In genomic region chr1:844472-845026, GRCh38 we compare ENCODE assay signal across 12 cellular contexts.
DNase-seq lines count a peak whose midpoint lies in the region; ATAC-seq, FAIRE-seq and TF ChIP-seq lines count a peak whose summit lies in the region.
"Had no signal": no experiment of that assay in that cellular context is flagged by ENCODE, and none has a peak within 500 bp of the region (broad histone marks: within the 10 kb centered on the region; RNA-seq: fewer than 3 reads in every experiment).

No MANE protein-coding gene starts in this region.

- DNase-seq in T-cell (peak in 31 of 34 experiments; percentile 8 to 54 (median 25)), H1 (ENCODE audit: low read depth in 1 of 2, low spot score in 2 of 2) (no peak), endothelial cell (ENCODE audit: low spot score) (no peak), cerebellar cortex (ENCODE audit: low spot score) (no peak), GM19239 (ENCODE audit: insufficient read length, low spot score) (no peak)
- DNase-seq in activated T-cell treated with anti-CD3 and anti-CD28 coated beads, Interleukin-2, amount 50 U/mL, for 4 hours: no peak
- DNase-seq in stimulated activated effector memory CD8-positive, alpha-beta T cell treated with anti-CD3 and anti-CD28 coated beads, Interleukin-12 subunit alpha, Interleukin-12 subunit beta, amount 100 ng/mL, for 72 hours (ENCODE audit: low spot score in 2 of 2): no peak
- DNase-seq: HCEC 1CT, NCI-H1436 had no signal

- no peaks in the 10 kb centered on the region for H3K79me2 ChIP-seq in H1 (ENCODE audit: control insufficient read depth in 1 of 2, insufficient read depth in 2 of 2, low read length in 2 of 2)

- no peak overlapping the region for H3K23ac ChIP-seq in H1 (ENCODE audit: insufficient read length)

- POLR2A ChIA-PET in T-cell (lab: Charles Lee) (no interaction called here), H1 (lab: Charles Lee; ENCODE audit: partially characterized antibody) (interaction anchor here (1.0 to 1.5 kb wide), 2 partner anchors 60 to 74 kb away, joined by 3 to 4 read pairs; no protein-coding TSS in a partner anchor)

- no peaks in the 10 kb centered on the region for H3K79me1 ChIP-seq in H1 (ENCODE audit: low read depth, low read length)

- 0 out of 2 replicates have a peak overlapping the region, but pooled peaks have one; percentile 65 for H2AK5ac ChIP-seq in H1 (ENCODE audit: low read depth, low read length)

- no peaks in the 10 kb centered on the region for H3K27me3 Mint-ChIP-seq in T-cell
- H3K27me3 Mint-ChIP-seq in activated T-cell treated with anti-CD3 and anti-CD28 coated beads, Interleukin-2, amount 50 U/mL, for 4 hours (ENCODE audit: low read depth): no peaks in the 10 kb centered on the region
- no peaks in the 10 kb centered on the region for H3K27me3 Mint-ChIP-seq in endothelial cell (ENCODE audit: unreplicated experiment)

- H3K27ac Mint-ChIP-seq in T-cell: peak overlapping the region; percentile 97
- peak overlapping the region; percentile 80 for H3K27ac Mint-ChIP-seq in stimulated activated effector memory CD8-positive, alpha-beta T cell treated with anti-CD3 and anti-CD28 coated beads, Interleukin-12 subunit alpha, Interleukin-12 subunit beta, amount 100 ng/mL, for 72 hours
- no peak overlapping the region for H3K27ac Mint-ChIP-seq in endothelial cell (ENCODE audit: unreplicated experiment)

- H3K9me3 Mint-ChIP-seq in T-cell (no peaks in the 10 kb centered on the region), endothelial cell (ENCODE audit: unreplicated experiment) (no peaks in the 10 kb centered on the region)
- H3K9me3 Mint-ChIP-seq in activated T-cell treated with anti-CD3 and anti-CD28 coated beads, Interleukin-2, amount 50 U/mL, for 4 hours: no peaks in the 10 kb centered on the region
- no peaks in the 10 kb centered on the region for H3K9me3 Mint-ChIP-seq in stimulated activated effector memory CD8-positive, alpha-beta T cell treated with anti-CD3 and anti-CD28 coated beads, Interleukin-12 subunit alpha, Interleukin-12 subunit beta, amount 100 ng/mL, for 72 hours

- H3K36me3 ChIP-seq in H1 (ENCODE audit: control insufficient read depth in 2 of 4, insufficient read depth in 4 of 4, low read length in 3 of 4): no peaks in the 10 kb centered on the region

- H3K9me3 ChIP-seq in H1 (ENCODE audit: insufficient read depth in 2 of 2, low read depth in 1 of 2, low read length in 1 of 2): no peaks in the 10 kb centered on the region
- H3K9me3 ChIP-seq: tibial nerve had no signal

- H3K27me3 ChIP-seq in H1 (replicated peaks in 1 of 4; ENCODE audit: control insufficient read depth in 3 of 4, extremely low read depth in 1 of 4, insufficient read depth in 3 of 4, low read length in 3 of 4): no peaks in the 10 kb centered on the region
- H3K27me3 ChIP-seq: tibial nerve had no signal

- no peak for TF ChIP-seq EP300 in H1 (IDR thresholded peaks at IDR 0.05; ENCODE audit: borderline replicate concordance in 1 of 2, low read depth in 2 of 2, low read length in 2 of 2)

- peak overlapping the region; percentile 84; the same call in 1 of the 2 replicates for H2BK12ac ChIP-seq in H1 (ENCODE audit: low read depth, low read length)

- H3K27ac ChIP-seq in H1 (ENCODE audit: low read depth, low read length): no peak overlapping the region
- H3K27ac ChIP-seq: tibial nerve had no signal

- H4K5ac ChIP-seq in H1 (ENCODE audit: insufficient read length, low read depth, low read length): no peak overlapping the region

- WGBS in H1 (ENCODE audit: extremely low coverage in 1 of 2, insufficient coverage in 1 of 2, insufficient read length in 1 of 2, insufficient replicate concordance in 2 of 2, low coverage in 1 of 2, low lambda C conversion rate in 2 of 2, missing lambda C conversion rate in 1 of 2), 2 experiments: 75% methylated on average over 13 of the region's 13 CpGs; no CpG with 5 or more reads in 1 of the 2 experiments

- no peak overlapping the region for H3K14ac ChIP-seq in H1 (ENCODE audit: insufficient read length)

- H3K4me3 Mint-ChIP-seq in T-cell (peak overlapping the region; percentile 43 to 73 (median 59)), endothelial cell (ENCODE audit: unreplicated experiment) (no peak overlapping the region)
- peak overlapping the region; percentile 31 for H3K4me3 Mint-ChIP-seq in activated T-cell treated with anti-CD3 and anti-CD28 coated beads, Interleukin-2, amount 50 U/mL, for 4 hours
- H3K4me3 Mint-ChIP-seq in stimulated activated effector memory CD8-positive, alpha-beta T cell treated with anti-CD3 and anti-CD28 coated beads, Interleukin-12 subunit alpha, Interleukin-12 subunit beta, amount 100 ng/mL, for 72 hours: no peak overlapping the region

- peaks cover 2 to 9% (median 3%) of the 10 kb centered on the region in 4 experiments; a peak in 6 of 7 replicates for H3K4me1 ChIP-seq in H1 (replicated peaks in 1 of 4; ENCODE audit: control insufficient read depth in 3 of 4, insufficient read depth in 4 of 4, low read length in 3 of 4)
- H3K4me1 ChIP-seq: tibial nerve had no signal

- no peak for TF ChIP-seq CTCF in H1 (IDR thresholded peaks at IDR 0.05; ENCODE audit: control extremely low read depth in 1 of 3, insufficient read depth in 1 of 3, low read depth in 1 of 3, low read length in 3 of 3)
- no peak for TF ChIP-seq CTCF in endothelial cell (IDR thresholded peaks at IDR 0.05; ENCODE audit: unreplicated experiment)

- no peak overlapping the region; the same call in 1 of the 2 replicates for H2BK5ac ChIP-seq in H1 (ENCODE audit: low read depth, low read length)

- no peak overlapping the region for H2BK15ac ChIP-seq in H1 (ENCODE audit: low read length)

- 0 out of 4 replicates have a peak overlapping the region, but pooled peaks of 1 of the 2 experiments have one; percentile 21 for H3K4me2 ChIP-seq in H1 (ENCODE audit: insufficient read depth in 1 of 2, low read depth in 2 of 2, low read length in 2 of 2)

- H3K18ac ChIP-seq in H1 (ENCODE audit: extremely low read depth, low read length): no peak overlapping the region; the same call in 1 of the 2 replicates

- H3K56ac ChIP-seq in H1 (replicated peaks; ENCODE audit: insufficient read length, low read depth, low read length): no peak overlapping the region

- TF ChIP-seq RAD21 in H1 (IDR thresholded peaks at IDR 0.05 in 1 of 2, conservative IDR thresholded peaks at IDR 0.05 in 1 of 2; ENCODE audit: low read depth in 2 of 2, low read length in 2 of 2): no peak

- ATAC-seq in T-cell (replicated peaks in 1 of 4) (peak; percentile 59 to 67 (median 65)), HG03571 (IDR thresholded peaks at IDR 0.05; ENCODE audit: unreplicated experiment) (no peak)
- peak in 1 of 2 donors; percentile 29 for ATAC-seq in activated T-cell treated with anti-CD3 and anti-CD28 coated beads, Interleukin-2, amount 50 U/mL, for 4 hours
- ATAC-seq in stimulated activated effector memory CD8-positive, alpha-beta T cell treated with anti-CD3 and anti-CD28 coated beads, Interleukin-12 subunit alpha, Interleukin-12 subunit beta, amount 100 ng/mL, for 72 hours: peak; percentile 44
- ATAC-seq: sciatic nerve had no signal

- H3K23me2 ChIP-seq in H1 (ENCODE audit: low read depth, low read length): no peaks in the 10 kb centered on the region

- CTCF ChIA-PET in T-cell (lab: Charles Lee) (no interaction called here), H1 (lab: Charles Lee; ENCODE audit: partially characterized antibody) (no interaction called here)

- H3K4me3 ChIP-seq in H1 (ENCODE audit: extremely low read depth in 1 of 4, insufficient read depth in 2 of 4, low read depth in 3 of 4, low read length in 4 of 4): no peak overlapping the region
- H3K4me3 ChIP-seq: tibial nerve had no signal

- no peak overlapping the region for H4K8ac ChIP-seq in H1 (ENCODE audit: extremely low read depth, insufficient read depth, low read length)

- no peaks in the 10 kb centered on the region for H4K20me1 ChIP-seq in H1 (replicated peaks in 1 of 2; ENCODE audit: control insufficient read depth in 1 of 2, insufficient read depth in 2 of 2, low read length in 2 of 2)

- no peak for TF ChIP-seq POLR2A in H1 (IDR thresholded peaks at IDR 0.05; ENCODE audit: control extremely low read depth in 1 of 2, low read depth in 2 of 2, low read length in 2 of 2)

- peaks cover 5% of the 10 kb centered on the region for H3K36me3 Mint-ChIP-seq in T-cell
- H3K36me3 Mint-ChIP-seq in activated T-cell treated with anti-CD3 and anti-CD28 coated beads, Interleukin-2, amount 50 U/mL, for 4 hours (ENCODE audit: insufficient read depth): peaks cover 5% of the 10 kb centered on the region
- peaks cover 6% of the 10 kb centered on the region for H3K36me3 Mint-ChIP-seq in stimulated activated effector memory CD8-positive, alpha-beta T cell treated with anti-CD3 and anti-CD28 coated beads, Interleukin-12 subunit alpha, Interleukin-12 subunit beta, amount 100 ng/mL, for 72 hours
- peaks cover 12% of the 10 kb centered on the region for H3K36me3 Mint-ChIP-seq in endothelial cell (ENCODE audit: low read depth, unreplicated experiment)

- no peak overlapping the region for H2BK120ac ChIP-seq in H1 (replicated peaks; ENCODE audit: low read depth, low read length)

- H3K4ac ChIP-seq in H1 (replicated peaks; ENCODE audit: insufficient read length, low read depth, low read length): no peak overlapping the region

- H3K4me1 Mint-ChIP-seq in T-cell: peaks cover 57 to 66% (median 58%) of the 10 kb centered on the region in 3 donors
- H3K4me1 Mint-ChIP-seq in activated T-cell treated with anti-CD3 and anti-CD28 coated beads, Interleukin-2, amount 50 U/mL, for 4 hours (ENCODE audit: low read depth): peaks cover 58% of the 10 kb centered on the region
- peaks cover 21% of the 10 kb centered on the region for H3K4me1 Mint-ChIP-seq in stimulated activated effector memory CD8-positive, alpha-beta T cell treated with anti-CD3 and anti-CD28 coated beads, Interleukin-12 subunit alpha, Interleukin-12 subunit beta, amount 100 ng/mL, for 72 hours
- H3K4me1 Mint-ChIP-seq in endothelial cell (ENCODE audit: unreplicated experiment): peaks cover 7% of the 10 kb centered on the region

- FAIRE-seq in H1 (lab: Jason Lieb, UNC) (no peak), GM19239 (lab: Jason Lieb, UNC) (no peak)

- no peak overlapping the region for H3K9ac ChIP-seq in H1 (replicated peaks in 1 of 4; ENCODE audit: extremely low read depth in 1 of 4, low read depth in 3 of 4, low read length in 3 of 4)

- H2BK20ac ChIP-seq in H1 (ENCODE audit: low read length): 0 out of 2 replicates have a peak overlapping the region, but pooled peaks have one; percentile 32

- H2AFZ ChIP-seq in H1 (ENCODE audit: low read length): no peak overlapping the region

- H4K91ac ChIP-seq in H1 (replicated peaks; ENCODE audit: insufficient read length, low read length): no peak overlapping the region

TF ChIP-seq in H1, 55 proteins besides CTCF, POLR2A, EP300 and RAD21:
- TF ChIP-seq RBBP5 (IDR thresholded peaks at IDR 0.05; ENCODE audit: borderline replicate concordance, low read depth, low read length) (no peak), GTF2F1 (IDR thresholded peaks at IDR 0.05; ENCODE audit: borderline replicate concordance, low read depth, low read length) (no peak), MAX (IDR thresholded peaks at IDR 0.05) (0 out of 2 replicates have a peak, but pooled peaks have one; percentile 16), MAFK (IDR thresholded peaks at IDR 0.05; ENCODE audit: low read depth, low read length) (no peak)

Comparison
In these comparisons a context has a peak if more than half of its experiments do, and no peak if none do; other contexts are left out.
1. DNase-seq: peak in T-cell (31 of 34); none in activated T-cell treated with anti-CD3 and anti-CD28 coated beads, Interleukin-2, amount 50 U/mL, for 4 hours (single experiment), H1 (0 of 2), stimulated activated effector memory CD8-positive, alpha-beta T cell treated with anti-CD3 and anti-CD28 coated beads, Interleukin-12 subunit alpha, Interleukin-12 subunit beta, amount 100 ng/mL, for 72 hours (0 of 2), endothelial cell (single experiment), cerebellar cortex (single experiment) and GM19239 (single experiment).
2. H3K4me3 Mint-ChIP-seq: peak in T-cell (3 of 3) and activated T-cell treated with anti-CD3 and anti-CD28 coated beads, Interleukin-2, amount 50 U/mL, for 4 hours (single experiment); none in stimulated activated effector memory CD8-positive, alpha-beta T cell treated with anti-CD3 and anti-CD28 coated beads, Interleukin-12 subunit alpha, Interleukin-12 subunit beta, amount 100 ng/mL, for 72 hours (single experiment) and endothelial cell (single experiment).